Comparison of ENCODE assay signal across 8 cellular contexts in genomic region chr4:184851200-184851541, GRCh38. TPM values are rescaled to one million over a fixed set of nuclear protein-coding genes. Genes with fewer than 3 reads are reported as not detected.
DNase-seq lines count a peak whose midpoint lies in the region; ATAC-seq, FAIRE-seq and TF ChIP-seq lines count a peak whose summit lies in the region.

No MANE protein-coding gene starts in this region.

- TF ChIP-seq POLR2A in GM12892 (IDR thresholded peaks at IDR 0.05; ENCODE audit: low read depth, low read length) = 0 out of 2 replicates have a peak, but pooled peaks have one; percentile 13

- H3K4me3 ChIP-seq in fibroblast of villous mesenchyme (ENCODE audit: low read depth, low read length) = no peak overlapping the region

- peak; percentile 73 for ATAC-seq in GM21390 (IDR thresholded peaks at IDR 0.05; ENCODE audit: unreplicated experiment)
- peak; percentile 45 for ATAC-seq in HG03558 (IDR thresholded peaks at IDR 0.05; ENCODE audit: extremely low read depth, unreplicated experiment)

- peak; percentile 97 for FAIRE-seq in GM12892 (lab: Jason Lieb, UNC)

- DNase-seq in GM12892 (ENCODE audit: insufficient read length) = peak; percentile 38
- peak; percentile 7 for DNase-seq in fibroblast of villous mesenchyme (ENCODE audit: low read depth)
- no peak for DNase-seq in COLO668 (lab: John Stamatoyannopoulos, UW; ENCODE audit: unreplicated experiment)
- no peak for DNase-seq in NCI-H446 (lab: John Stamatoyannopoulos, UW)
- no peak for DNase-seq in activated CD4-positive, alpha-beta T cell treated with anti-CD3 and anti-CD28 coated beads for 48 hours
- DNase-seq in amygdala (lab: John Stamatoyannopoulos, UW) = no peak

- TF ChIP-seq CTCF in fibroblast of villous mesenchyme (IDR thresholded peaks at IDR 0.05; ENCODE audit: insufficient read depth, low read depth, low read length) = no peak

RNA-seq across cellular contexts. Expression of gene ACSL1, which starts 25.4 kb away (rescaled TPM):
- 40.4 TPM for polyA plus RNA-seq in GM12892 (2012; ENCODE audit: missing spikeins)
- total RNA-seq in fibroblast of villous mesenchyme = 26.1 and 32.4 TPM in 2 replicates

Comparison
In these comparisons a context has a peak if more than half of its experiments do, and no peak if none do; other contexts are left out.
1. DNase-seq: peak in GM12892 (single experiment) and fibroblast of villous mesenchyme (single experiment); none in COLO668 (single experiment), NCI-H446 (0 of 2), activated CD4-positive, alpha-beta T cell treated with anti-CD3 and anti-CD28 coated beads for 48 hours (single experiment) and amygdala (0 of 56).